In genomic region chr5:160092960-160093701, GRCh38 we compare ENCODE assay signal across 9 cellular contexts. TPM values are rescaled to one million over a fixed set of nuclear protein-coding genes. Genes with fewer than 3 reads are reported as not detected.
A peak's percentile ranks its signal among the peaks of the same experiment; 100 is the strongest.
DNase-seq lines count a peak whose midpoint lies in the region; ATAC-seq and TF ChIP-seq lines count a peak whose summit lies in the region.
"Had no signal": no experiment of that assay in that cellular context is flagged by ENCODE, and none has a peak within 500 bp of the region (broad histone marks: within the 10 kb centered on the region; RNA-seq: fewer than 3 reads in every experiment).

No MANE protein-coding gene starts in this region.

- no peaks in the 10 kb centered on the region for H3K9me3 ChIP-seq in mucosa of descending colon

- H3K27ac Mint-ChIP-seq in activated naive CD8-positive, alpha-beta T cell treated with anti-CD3 and anti-CD28 coated beads, Interleukin-2, amount 50 U/mL, for 24 hours: peak overlapping the region; percentile 55

- H3K4me3 Mint-ChIP-seq in activated naive CD8-positive, alpha-beta T cell treated with anti-CD3 and anti-CD28 coated beads, Interleukin-2, amount 50 U/mL, for 24 hours: no peak overlapping the region

- peak; percentile 79 for ATAC-seq in GM18511 (IDR thresholded peaks at IDR 0.05; ENCODE audit: unreplicated experiment)
- peak; percentile 69 for ATAC-seq in GM19463 (IDR thresholded peaks at IDR 0.05; ENCODE audit: unreplicated experiment)
- peak; percentile 59 for ATAC-seq in HG03039 (IDR thresholded peaks at IDR 0.05; ENCODE audit: unreplicated experiment)
- no peak for ATAC-seq in activated naive CD8-positive, alpha-beta T cell treated with anti-CD3 and anti-CD28 coated beads, Interleukin-2, amount 50 U/mL, for 24 hours
- no peak for ATAC-seq in mucosa of descending colon
- no peak for ATAC-seq in HG03175 (IDR thresholded peaks at IDR 0.05; ENCODE audit: unreplicated experiment)

- DNase-seq in activated naive CD8-positive, alpha-beta T cell treated with anti-CD3 and anti-CD28 coated beads, Interleukin-2, amount 50 U/mL, for 24 hours: no peak
- DNase-seq in A172 (ENCODE audit: low spot score) (no peak), mucosa of descending colon (no peak)
- DNase-seq: NCI-H1105, WERI-Rb-1 had no signal

- H3K4me1 Mint-ChIP-seq in activated naive CD8-positive, alpha-beta T cell treated with anti-CD3 and anti-CD28 coated beads, Interleukin-2, amount 50 U/mL, for 24 hours: peaks cover 16% of the 10 kb centered on the region

- H3K36me3 Mint-ChIP-seq in activated naive CD8-positive, alpha-beta T cell treated with anti-CD3 and anti-CD28 coated beads, Interleukin-2, amount 50 U/mL, for 24 hours (ENCODE audit: low read depth): peaks cover 31% of the 10 kb centered on the region

- H3K4me1 ChIP-seq in mucosa of descending colon (ENCODE audit: low read depth): peaks cover under 1% of the 10 kb centered on the region

- intact Hi-C loops in mucosa of descending colon (cut with DNase I, micrococcal nuclease): no loop called here

- no peak overlapping the region for H3K4me3 ChIP-seq in mucosa of descending colon

- H3K9me3 Mint-ChIP-seq in activated naive CD8-positive, alpha-beta T cell treated with anti-CD3 and anti-CD28 coated beads, Interleukin-2, amount 50 U/mL, for 24 hours: no peaks in the 10 kb centered on the region

- TF ChIP-seq CTCF in mucosa of descending colon (IDR thresholded peaks at IDR 0.05): no peak

- H3K27me3 Mint-ChIP-seq in activated naive CD8-positive, alpha-beta T cell treated with anti-CD3 and anti-CD28 coated beads, Interleukin-2, amount 50 U/mL, for 24 hours: no peaks in the 10 kb centered on the region

- H3K36me3 ChIP-seq in mucosa of descending colon (ENCODE audit: low read depth): peaks cover 7% of the 10 kb centered on the region

RNA-seq across cellular contexts. Expression of gene PWWP2A, which starts 26.1 kb away (rescaled TPM):
- 17.7 and 21.0 TPM in 2 replicates for total RNA-seq in A172 (2014; rRNA removed; shearing (Covaris generic))
- total RNA-seq in mucosa of descending colon: 10 to 100 TPM; 37.6 to 52.8 (median 41.3) TPM

Comparison
In these comparisons a context has a peak if more than half of its experiments do, and no peak if none do; other contexts are left out.
1. ATAC-seq: peak in GM18511 (single experiment), GM19463 (single experiment) and HG03039 (single experiment); none in activated naive CD8-positive, alpha-beta T cell treated with anti-CD3 and anti-CD28 coated beads, Interleukin-2, amount 50 U/mL, for 24 hours (single experiment), mucosa of descending colon (single experiment) and HG03175 (single experiment).